ENCODE assay signal across 9 cellular contexts in the genomic region with DNA sequence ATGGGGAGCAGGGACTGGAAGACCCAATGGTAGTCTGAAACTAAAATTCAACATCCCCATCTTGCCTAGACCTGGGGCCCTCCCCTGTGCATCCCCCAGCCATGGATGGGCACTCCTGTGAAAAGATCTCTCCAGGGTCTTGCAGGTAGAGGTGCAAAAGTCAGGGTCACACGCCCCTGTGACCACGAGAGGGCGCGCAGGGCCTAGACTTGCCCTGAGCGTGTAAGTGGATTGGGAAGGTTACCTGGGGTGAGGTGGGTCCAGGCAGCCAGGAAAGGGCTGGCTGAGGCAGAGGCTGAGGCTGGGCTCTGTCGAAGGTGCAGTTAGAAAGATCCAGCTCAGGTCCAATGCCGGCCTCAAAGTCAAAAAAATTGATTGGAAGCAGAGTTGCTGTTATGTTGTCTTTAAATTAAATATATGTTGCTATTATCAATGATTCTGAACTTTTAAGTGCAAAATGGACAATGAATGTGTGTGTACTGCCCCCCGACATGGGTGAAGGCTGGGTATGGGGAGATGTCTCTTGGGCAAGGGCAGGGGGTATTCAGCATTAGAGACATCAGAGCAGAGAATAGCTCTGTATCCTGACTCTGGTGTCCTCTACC. TPM values are rescaled to one million over a fixed set of nuclear protein-coding genes. Genes with fewer than 3 reads are reported as not detected.
DNase-seq lines count a peak whose midpoint lies in the region; ATAC-seq and TF ChIP-seq lines count a peak whose summit lies in the region.
"Had no signal": no experiment of that assay in that cellular context is flagged by ENCODE, and none has a peak within 500 bp of the region (broad histone marks: within the 10 kb centered on the region; RNA-seq: fewer than 3 reads in every experiment).

No MANE protein-coding gene starts in this region.

- WGBS in lung, 2 donors, result 16% methylated on average over 8 of the region's 8 CpGs

- H3K36me3 ChIP-seq in lung (ENCODE audit: control insufficient read depth in 2 of 2, insufficient read depth in 2 of 2, low read length in 2 of 2), result no peaks in the 10 kb centered on the region

- H3K27me3 Mint-ChIP-seq in WTC11 (ENCODE audit: low read depth), result peaks cover 30% of the 10 kb centered on the region

- H3K27me3 ChIP-seq in lung (ENCODE audit: control insufficient read depth, insufficient read depth), result no peaks in the 10 kb centered on the region

- no peak overlapping the region for H3K27ac ChIP-seq in lung (ENCODE audit: low read depth in 1 of 2, low read length in 1 of 2)

- ATAC-seq in WTC11, result peak; percentile 67
- peak; percentile 53 for ATAC-seq in lung (ENCODE audit: insufficient read depth, low FRiP score)
- peak; percentile 70 for ATAC-seq in stimulated activated effector memory CD8-positive, alpha-beta T cell treated with anti-CD3 and anti-CD28 coated beads, Interleukin-12 subunit alpha, Interleukin-12 subunit beta, amount 100 ng/mL, for 72 hours
- ATAC-seq in HG02840 (IDR thresholded peaks at IDR 0.05; ENCODE audit: low FRiP score, unreplicated experiment), result no peak

- H3K27ac Mint-ChIP-seq in WTC11, result no peak overlapping the region
- no peak overlapping the region for H3K27ac Mint-ChIP-seq in stimulated activated effector memory CD8-positive, alpha-beta T cell treated with anti-CD3 and anti-CD28 coated beads, Interleukin-12 subunit alpha, Interleukin-12 subunit beta, amount 100 ng/mL, for 72 hours
- H3K27ac Mint-ChIP-seq: dendritic cell treated with granulocyte-macrophage colony-stimulating factor and Interleukin-4, amounts not matched to agents 40 ng/mL and 50 ng/mL, for 4 days had no signal

- POLR2A ChIA-PET in WTC11 (lab: Charles Lee), result no interaction called here

- no peaks in the 10 kb centered on the region for H3K9me3 ChIP-seq in lung (ENCODE audit: control insufficient read depth in 2 of 2, insufficient read depth in 1 of 2, low read length in 1 of 2)

- H3K4me3 Mint-ChIP-seq in WTC11, result no peak overlapping the region
- no peak overlapping the region for H3K4me3 Mint-ChIP-seq in stimulated activated effector memory CD8-positive, alpha-beta T cell treated with anti-CD3 and anti-CD28 coated beads, Interleukin-12 subunit alpha, Interleukin-12 subunit beta, amount 100 ng/mL, for 72 hours
- H3K4me3 Mint-ChIP-seq: dendritic cell treated with granulocyte-macrophage colony-stimulating factor and Interleukin-4, amounts not matched to agents 40 ng/mL and 50 ng/mL, for 4 days had no signal

- no peaks in the 10 kb centered on the region for H3K36me3 Mint-ChIP-seq in WTC11
- no peaks in the 10 kb centered on the region for H3K36me3 Mint-ChIP-seq in stimulated activated effector memory CD8-positive, alpha-beta T cell treated with anti-CD3 and anti-CD28 coated beads, Interleukin-12 subunit alpha, Interleukin-12 subunit beta, amount 100 ng/mL, for 72 hours

- DNase-seq in NCI-H1694 (lab: John Stamatoyannopoulos, UW) (peak; percentile 9), NCI-H1694 treated with DMSO at 0.1 percent for 48 hours (lab: John Stamatoyannopoulos, UW) (no peak), NCI-H1105 treated with DMSO at 0.1 percent for 48 hours (lab: John Stamatoyannopoulos, UW) (peak; percentile 81), WTC11 (ENCODE audit: low spot score) (peak; percentile 91), cerebellar cortex (ENCODE audit: low spot score) (peak; percentile 52), lung (ENCODE audit: low spot score) (peak; percentile 71)
- peak; percentile 52 to 77 for DNase-seq in stimulated activated effector memory CD8-positive, alpha-beta T cell treated with anti-CD3 and anti-CD28 coated beads, Interleukin-12 subunit alpha, Interleukin-12 subunit beta, amount 100 ng/mL, for 72 hours (ENCODE audit: low spot score in 2 of 2)

- no peaks in the 10 kb centered on the region for H3K9me3 Mint-ChIP-seq in WTC11
- no peaks in the 10 kb centered on the region for H3K9me3 Mint-ChIP-seq in stimulated activated effector memory CD8-positive, alpha-beta T cell treated with anti-CD3 and anti-CD28 coated beads, Interleukin-12 subunit alpha, Interleukin-12 subunit beta, amount 100 ng/mL, for 72 hours
- H3K9me3 Mint-ChIP-seq: dendritic cell treated with granulocyte-macrophage colony-stimulating factor and Interleukin-4, amounts not matched to agents 40 ng/mL and 50 ng/mL, for 4 days had no signal

- TF ChIP-seq CTCF in WTC11 (IDR thresholded peaks at IDR 0.05) (peak; percentile 89), lung (IDR thresholded peaks at IDR 0.05; ENCODE audit: control extremely low read depth, extremely low read depth) (peak; percentile 33)

- CTCF ChIA-PET in WTC11 (lab: Charles Lee), result interaction anchor here (0.6 to 24.2 kb wide), 12 partner anchors 10 to 127 kb away, joined by 3 to 623 read pairs (median 11); no protein-coding TSS in a partner anchor

- no peak overlapping the region for H3K4me3 ChIP-seq in lung

- no peaks in the 10 kb centered on the region for H3K4me1 ChIP-seq in lung (ENCODE audit: control insufficient read depth in 2 of 2, insufficient read depth in 2 of 2, low read length in 2 of 2)

- H3K4me1 Mint-ChIP-seq in WTC11, result peaks cover 25% of the 10 kb centered on the region
- H3K4me1 Mint-ChIP-seq in stimulated activated effector memory CD8-positive, alpha-beta T cell treated with anti-CD3 and anti-CD28 coated beads, Interleukin-12 subunit alpha, Interleukin-12 subunit beta, amount 100 ng/mL, for 72 hours, result no peaks in the 10 kb centered on the region

TF ChIP-seq in WTC11, 78 proteins besides CTCF, POLR2A, EP300 and RAD21:
- TF ChIP-seq GABPB1 (CRISPR knock-in tag; IDR thresholded peaks at IDR 0.05) (no peak), TEAD4 (CRISPR knock-in tag; IDR thresholded peaks at IDR 0.05) (no peak), FOXP1 (CRISPR knock-in tag; IDR thresholded peaks at IDR 0.05; ENCODE audit: borderline replicate concordance) (peak; percentile 35; the same call in 1 of the 2 replicates), GTF2I (CRISPR knock-in tag; conservative IDR thresholded peaks at IDR 0.05) (no peak), CREM (CRISPR knock-in tag; IDR thresholded peaks at IDR 0.05) (no peak), HMGA2 (CRISPR knock-in tag; IDR thresholded peaks at IDR 0.05) (no peak), RELA (CRISPR knock-in tag; IDR thresholded peaks at IDR 0.05; ENCODE audit: borderline replicate concordance) (no peak), NR1H2 (CRISPR knock-in tag; IDR thresholded peaks at IDR 0.05) (no peak), AR (CRISPR knock-in tag; IDR thresholded peaks at IDR 0.05) (no peak), ZNF317 (CRISPR knock-in tag; IDR thresholded peaks at IDR 0.05; ENCODE audit: borderline replicate concordance, low read depth) (no peak), SP1 (CRISPR knock-in tag; conservative IDR thresholded peaks at IDR 0.05) (peak; percentile 32; the same call in 1 of the 2 replicates)
- TF ChIP-seq, protein P1, sequence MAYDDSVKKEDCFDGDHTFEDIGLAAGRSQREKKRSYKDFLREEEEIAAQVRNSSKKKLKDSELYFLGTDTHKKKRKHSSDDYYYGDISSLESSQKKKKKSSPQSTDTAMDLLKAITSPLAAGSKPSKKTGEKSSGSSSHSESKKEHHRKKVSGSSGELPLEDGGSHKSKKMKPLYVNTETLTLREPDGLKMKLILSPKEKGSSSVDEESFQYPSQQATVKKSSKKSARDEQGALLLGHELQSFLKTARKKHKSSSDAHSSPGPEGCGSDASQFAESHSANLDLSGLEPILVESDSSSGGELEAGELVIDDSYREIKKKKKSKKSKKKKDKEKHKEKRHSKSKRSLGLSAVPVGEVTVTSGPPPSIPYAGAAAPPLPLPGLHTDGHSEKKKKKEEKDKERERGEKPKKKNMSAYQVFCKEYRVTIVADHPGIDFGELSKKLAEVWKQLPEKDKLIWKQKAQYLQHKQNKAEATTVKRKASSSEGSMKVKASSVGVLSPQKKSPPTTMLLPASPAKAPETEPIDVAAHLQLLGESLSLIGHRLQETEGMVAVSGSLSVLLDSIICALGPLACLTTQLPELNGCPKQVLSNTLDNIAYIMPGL (CRISPR knock-in tag; IDR thresholded peaks at IDR 0.05), result no peak
- TF ChIP-seq, protein P2, sequence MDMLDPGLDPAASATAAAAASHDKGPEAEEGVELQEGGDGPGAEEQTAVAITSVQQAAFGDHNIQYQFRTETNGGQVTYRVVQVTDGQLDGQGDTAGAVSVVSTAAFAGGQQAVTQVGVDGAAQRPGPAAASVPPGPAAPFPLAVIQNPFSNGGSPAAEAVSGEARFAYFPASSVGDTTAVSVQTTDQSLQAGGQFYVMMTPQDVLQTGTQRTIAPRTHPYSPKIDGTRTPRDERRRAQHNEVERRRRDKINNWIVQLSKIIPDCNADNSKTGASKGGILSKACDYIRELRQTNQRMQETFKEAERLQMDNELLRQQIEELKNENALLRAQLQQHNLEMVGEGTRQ (CRISPR knock-in tag; IDR thresholded peaks at IDR 0.05), result peak; percentile 43

RNA-seq across cellular contexts. Expression of gene POU2F3, which starts 4.8 kb away (rescaled TPM):
- total RNA-seq in WTC11 (2021) (0.37 to 0.78 TPM (median 0.61 TPM) in 3 replicates), lung (1 to 10 TPM; 2.6 to 2.9 TPM)
- polyA plus RNA-seq in lung, result 1 to 10 TPM; 3.3 to 3.9 TPM

RNA-seq across cellular contexts. Expression of gene OAF, which starts 24.3 kb away (rescaled TPM):
- 3.2 to 5.6 TPM (median 4.2 TPM) in 3 replicates for total RNA-seq in WTC11 (2021)
- total RNA-seq in lung, result 10 to 100 TPM in 1 of 2 donors, 1 to 10 TPM in 1; 7.7 to 27.4 TPM
- 10 to 100 TPM in 1 of 2 donors, 1 to 10 TPM in 1; 8.2 to 15.8 TPM for polyA plus RNA-seq in lung
